ENCODE assay signal across 21 cellular contexts in the genomic region with DNA sequence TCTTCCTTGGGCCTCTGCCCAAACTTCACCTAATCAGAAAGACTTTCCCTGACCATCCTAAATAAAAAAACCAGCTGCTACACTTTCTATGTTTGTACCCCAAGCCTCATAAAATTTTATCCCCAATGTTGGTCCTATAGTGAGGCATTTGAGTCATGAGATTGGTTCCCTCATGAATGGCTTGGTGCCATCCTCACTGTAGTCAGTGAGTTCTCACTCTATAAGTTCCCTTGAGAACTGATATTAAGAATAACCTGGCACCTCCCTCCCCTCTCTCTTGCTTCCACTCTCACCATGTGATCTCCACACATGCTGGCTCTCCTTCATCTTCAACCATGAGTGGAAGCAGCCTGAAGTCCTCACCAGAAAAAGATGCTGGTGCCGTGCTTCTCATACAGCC.
DNase-seq lines count a peak whose midpoint lies in the region; ATAC-seq, FAIRE-seq and TF ChIP-seq lines count a peak whose summit lies in the region.
"Had no signal": no experiment of that assay in that cellular context is flagged by ENCODE, and none has a peak within 500 bp of the region (broad histone marks: within the 10 kb centered on the region; RNA-seq: fewer than 3 reads in every experiment).

No MANE protein-coding gene starts in this region.

- CTCF ChIA-PET in HCT116 (lab: Charles Lee) = no interaction called here

- RAD21 ChIA-PET in HCT116 (lab: Charles Lee; ENCODE audit: low non-redundant PET in 1 of 2, low total read pairs in 2 of 2, uncharacterized antibody in 2 of 2, unreplicated experiment in 2 of 2) = no interaction called here

- POLR2A ChIA-PET in HCT116 (lab: Charles Lee) = no interaction called here

- H3K4me2 ChIP-seq in HCT116 (ENCODE audit: low read length) (peak overlapping the region; percentile 60; the same call in 1 of the 2 replicates), keratinocyte (ENCODE audit: control insufficient read depth, extremely low read depth, insufficient read depth, low read depth, low read length) (no peak overlapping the region)
- H3K4me2 ChIP-seq: SK-N-SH had no signal

- peaks cover 10 to 24% of the 10 kb centered on the region in 2 experiments; a peak in 3 of 4 replicates for H3K4me1 ChIP-seq in HCT116 (ENCODE audit: control insufficient read depth in 1 of 2, insufficient read depth in 2 of 2, low read length in 2 of 2)
- H3K4me1 ChIP-seq in keratinocyte (ENCODE audit: control insufficient read depth, extremely low read depth, insufficient read depth, low read length) = peaks cover 29% of the 10 kb centered on the region

- H3K27ac ChIP-seq in HCT116 (ENCODE audit: low read depth, low read length) (no peak overlapping the region), epithelial cell of prostate (peak overlapping the region; percentile 62), keratinocyte (ENCODE audit: control insufficient read depth, insufficient read depth, low read length) (peak overlapping the region; percentile 42)

- H3K27me3 ChIP-seq in HCT116 (ENCODE audit: insufficient read depth, low read length) (no peaks in the 10 kb centered on the region), keratinocyte (ENCODE audit: control insufficient read depth, extremely low read depth, insufficient read depth, low read length) (no peaks in the 10 kb centered on the region)

- no peak overlapping the region for H3K9ac ChIP-seq in HCT116 (ENCODE audit: low read length)
- H3K9ac ChIP-seq in keratinocyte (ENCODE audit: control insufficient read depth, extremely low read depth, insufficient read depth, low read length) = no peak overlapping the region
- H3K9ac ChIP-seq: SK-N-SH had no signal

- no peak for TF ChIP-seq CTCF in HCT116 (IDR thresholded peaks at IDR 0.05 in 2 of 3, conservative IDR thresholded peaks at IDR 0.05 in 1 of 3; ENCODE audit: borderline replicate concordance in 1 of 3, insufficient read depth in 1 of 3, low read depth in 2 of 3, low read length in 2 of 3)
- TF ChIP-seq CTCF in keratinocyte (optimal IDR thresholded peaks at IDR 0.05 in 1 of 3, IDR thresholded peaks at IDR 0.05 in 1 of 3, conservative IDR thresholded peaks at IDR 0.05 in 1 of 3; ENCODE audit: extremely low read depth in 1 of 3, insufficient read depth in 2 of 3, low read length in 3 of 3) = no peak

- H3K9me1 ChIP-seq in keratinocyte (ENCODE audit: control insufficient read depth, extremely low read depth, insufficient read depth, low read length) = no peaks in the 10 kb centered on the region

- H3K4me3 ChIP-seq in HCT116 (replicated peaks in 1 of 2; ENCODE audit: low read depth in 1 of 2, low read length in 2 of 2) = no peak overlapping the region
- H3K4me3 ChIP-seq in keratinocyte (ENCODE audit: control insufficient read depth in 2 of 3, extremely low read depth in 1 of 3, insufficient read depth in 2 of 3, low read depth in 1 of 3, low read length in 3 of 3) = no peak overlapping the region
- H3K4me3 ChIP-seq: K562 had no signal

- no peak for FAIRE-seq in keratinocyte (lab: Jason Lieb, UNC)
- FAIRE-seq: G401.6, HepG2, K562 had no signal

- H3K36me3 ChIP-seq in HCT116 (ENCODE audit: control insufficient read depth in 1 of 2, insufficient read depth in 2 of 2, low read length in 2 of 2) (no peaks in the 10 kb centered on the region), keratinocyte (ENCODE audit: control insufficient read depth in 2 of 2, extremely low read depth in 1 of 2, insufficient read depth in 2 of 2, low read length in 2 of 2) (no peaks in the 10 kb centered on the region)

- no TSS peak for BruUV-seq in HCT116 (replicated peaks; lab: Mats Ljungman, UMichigan)

- DNase-seq in EH (ENCODE audit: low read depth) (peak; percentile 59), HCT116 (ENCODE audit: low read depth, low spot score) (no peak), epithelial cell of prostate (ENCODE audit: low read depth, low spot score) (no peak), keratinocyte (ENCODE audit: low read depth, low spot score) (no peak), SIG-M5 (lab: John Stamatoyannopoulos, UW) (no peak), 8988T (no peak), MV-4-11 (lab: John Stamatoyannopoulos, UW) (no peak)
- DNase-seq: Calu3, DMS153, DND-41, Kasumi-1, NCI-H2029, NCI-H446, NCI-H524 treated with DMSO at 0.1 percent for 48 hours, NCI-H774, SK-N-SH, SW 1271 had no signal

- H3K9me3 ChIP-seq in HCT116 (ENCODE audit: control insufficient read depth in 1 of 2, insufficient read depth in 1 of 2, low read depth in 1 of 2, low read length in 2 of 2) (no peaks in the 10 kb centered on the region), keratinocyte (ENCODE audit: control insufficient read depth, low read depth, low read length) (no peaks in the 10 kb centered on the region)
- H3K9me3 ChIP-seq: SK-N-SH had no signal

- ATAC-seq in HCT116 (no peak), GM19452 (IDR thresholded peaks at IDR 0.05; ENCODE audit: unreplicated experiment) (no peak)
- ATAC-seq: HepG2, K562 had no signal

- TF ChIP-seq POLR2A in HCT116 (IDR thresholded peaks at IDR 0.05; ENCODE audit: borderline replicate concordance, extremely low read depth, insufficient read depth, insufficient read length) = no peak

- H3K79me2 ChIP-seq in HCT116 (ENCODE audit: insufficient read depth, low read length) (no peaks in the 10 kb centered on the region), keratinocyte (ENCODE audit: control insufficient read depth, insufficient read depth, low read length) (no peaks in the 10 kb centered on the region)

- intact Hi-C loops in HCT116 (cut with micrococcal nuclease) = no loop called here

- no peak for TF ChIP-seq RAD21 in HCT116 (IDR thresholded peaks at IDR 0.05; ENCODE audit: low read depth)

- peak overlapping the region; percentile 64 for H2AFZ ChIP-seq in HCT116 (ENCODE audit: low read depth, low read length, poor library complexity, severe bottlenecking)
- no peak overlapping the region for H2AFZ ChIP-seq in keratinocyte (ENCODE audit: control insufficient read depth, low read length)

- no peaks in the 10 kb centered on the region for H3K9me2 ChIP-seq in HCT116 (ENCODE audit: insufficient read depth)
- H3K9me2 ChIP-seq: SK-N-SH had no signal

- dilution Hi-C loops in keratinocyte (cut with MboI; ENCODE audit: extremely low pct_ligation_motif_present, low sequenced_read_pairs) = no loop called here

- H4K20me1 ChIP-seq in HCT116 (ENCODE audit: insufficient read depth) = no peaks in the 10 kb centered on the region
- H4K20me1 ChIP-seq in keratinocyte (ENCODE audit: control insufficient read depth, extremely low read depth, insufficient read depth, low read length) = no peaks in the 10 kb centered on the region

TF ChIP-seq in HCT116, 20 proteins besides CTCF, POLR2A, EP300 and RAD21 (continues in another document):
- no peak for TF ChIP-seq YY1 (IDR thresholded peaks at IDR 0.05; ENCODE audit: extremely low read depth, insufficient replicate concordance, low read depth, low read length)
- TF ChIP-seq, protein P1, sequence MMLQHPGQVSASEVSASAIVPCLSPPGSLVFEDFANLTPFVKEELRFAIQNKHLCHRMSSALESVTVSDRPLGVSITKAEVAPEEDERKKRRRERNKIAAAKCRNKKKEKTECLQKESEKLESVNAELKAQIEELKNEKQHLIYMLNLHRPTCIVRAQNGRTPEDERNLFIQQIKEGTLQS (IDR thresholded peaks at IDR 0.05) = no peak
- TF ChIP-seq CBX3 (IDR thresholded peaks at IDR 0.05; ENCODE audit: low read depth) = no peak
- no peak for TF ChIP-seq ZBTB33 (IDR thresholded peaks at IDR 0.05; ENCODE audit: extremely low read depth, insufficient replicate concordance, low read length)
- no peak for TF ChIP-seq TCF7L2 (IDR thresholded peaks at IDR 0.05; ENCODE audit: borderline replicate concordance, extremely low read depth, insufficient read depth, insufficient read length)
- no peak for TF ChIP-seq MAX (IDR thresholded peaks at IDR 0.05)
- TF ChIP-seq EZH2 (IDR thresholded peaks at IDR 0.05) = no peak
- no peak for TF ChIP-seq JUND (IDR thresholded peaks at IDR 0.05)
